Comparison of ENCODE assay signal across 1 cellular context in the genomic region with DNA sequence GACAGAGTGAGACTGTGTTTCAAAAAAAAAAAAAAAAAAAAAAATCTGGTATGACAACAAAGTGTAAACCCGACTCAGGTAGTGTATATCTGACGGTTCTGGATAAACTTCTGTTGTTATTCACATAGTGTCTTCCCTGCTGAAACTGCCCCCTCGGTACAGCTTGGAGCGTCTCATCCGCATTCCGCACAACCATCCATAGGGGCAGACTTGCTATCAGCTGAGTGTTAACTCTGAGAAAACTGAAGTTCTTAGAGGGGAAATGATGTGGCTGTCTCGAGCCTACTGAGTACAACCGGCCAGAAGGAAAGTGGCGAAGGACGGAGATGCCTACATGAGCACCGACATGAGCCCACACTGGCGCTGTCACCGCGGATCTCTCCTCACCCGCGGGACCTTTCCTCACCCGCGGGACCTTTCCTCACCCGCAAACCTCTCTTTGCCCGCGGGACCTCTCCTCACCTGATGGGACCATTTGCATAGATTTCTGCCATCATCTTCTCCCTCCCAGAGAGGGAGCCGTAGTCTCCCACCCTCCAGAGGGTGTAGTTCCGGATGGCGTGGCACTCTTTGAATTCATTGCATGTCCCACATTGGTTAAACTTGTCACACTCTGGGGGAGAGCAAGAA.
TF ChIP-seq lines count a peak whose summit lies in the region.

No MANE protein-coding gene starts in this region.

TF ChIP-seq in GM12891, 5 proteins besides CTCF, POLR2A, EP300 and RAD21 (continued from another document):
- TF ChIP-seq SPI1 (IDR thresholded peaks at IDR 0.05; ENCODE audit: low read depth, low read length) (no peak), POU2F2 (IDR thresholded peaks at IDR 0.05; ENCODE audit: low read depth, low read length) (no peak)
